ENCODE assay signal across 11 cellular contexts in the genomic region with DNA sequence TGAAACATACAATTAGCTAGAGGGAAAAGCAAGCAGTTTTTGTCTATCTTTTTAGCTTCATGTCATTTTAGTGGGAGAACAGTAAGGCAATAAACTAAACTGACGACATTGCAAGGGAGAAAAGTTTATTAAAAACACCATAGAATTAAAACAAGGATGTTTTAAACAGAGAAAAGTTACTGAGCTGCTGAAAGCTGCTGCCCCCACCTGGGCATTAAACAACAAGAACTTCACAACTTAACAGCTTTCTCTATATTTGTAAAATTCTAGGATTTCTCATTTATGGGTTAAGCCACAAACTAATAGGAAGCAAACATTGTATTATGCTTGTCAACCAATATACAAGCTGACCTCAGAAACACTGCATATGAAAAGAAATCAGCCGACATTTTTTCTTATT.
A peak's percentile ranks its signal among the peaks of the same experiment; 100 is the strongest.
DNase-seq lines count a peak whose midpoint lies in the region; ATAC-seq, FAIRE-seq and TF ChIP-seq lines count a peak whose summit lies in the region.
"Had no signal": no experiment of that assay in that cellular context is flagged by ENCODE, and none has a peak within 500 bp of the region (broad histone marks: within the 10 kb centered on the region; RNA-seq: fewer than 3 reads in every experiment).

No MANE protein-coding gene starts in this region.

- H3K27me3 ChIP-seq in HAP-1 (ENCODE audit: low read depth): no peaks in the 10 kb centered on the region

- ATAC-seq in HG03135 (IDR thresholded peaks at IDR 0.05; ENCODE audit: unreplicated experiment): no peak

- DNase-seq in RKO (ENCODE audit: low spot score) (peak; percentile 21), foreskin fibroblast (peak in 1 of 2 donors; percentile 17), kidney glomerular epithelial cell (lab: John Stamatoyannopoulos, UW) (no peak), posterior vena cava (ENCODE audit: low spot score) (no peak), HAP-1 (ENCODE audit: low spot score in 2 of 2) (no peak)
- DNase-seq: activated gamma-delta T cell; CD8-positive, alpha-beta memory T cell; NCI-H510A had no signal

- TF ChIP-seq CTCF in GM12873 (IDR thresholded peaks at IDR 0.05; ENCODE audit: insufficient read depth, low read depth, low read length, missing control alignments) (peak; percentile 15), foreskin fibroblast (IDR thresholded peaks at IDR 0.05; ENCODE audit: low read depth, low read length) (peak; percentile 18)

- no peaks in the 10 kb centered on the region for H3K36me3 ChIP-seq in HAP-1 (replicated peaks)

- intact Hi-C loops in posterior vena cava (cut with DNase I): no loop called here

- FAIRE-seq in A204.1 (lab: Jason Lieb, UNC): peak; percentile 6

- no peaks in the 10 kb centered on the region for H3K4me1 ChIP-seq in HAP-1

- H3K9me3 ChIP-seq in HAP-1: no peaks in the 10 kb centered on the region

- H3K4me3 ChIP-seq in foreskin fibroblast (ENCODE audit: low read depth in 1 of 2, low read length in 2 of 2) (no peak overlapping the region), HAP-1 (no peak overlapping the region)

- in situ Hi-C loops in HAP-1 (cut with MboI; ENCODE audit: low sequenced_read_pairs): no loop called here
